10 cellular contexts compared by ENCODE assay signal in genomic region chr9:2019723-2020122, GRCh38. TPM values are rescaled to one million over a fixed set of nuclear protein-coding genes. Genes with fewer than 3 reads are reported as not detected.
DNase-seq lines count a peak whose midpoint lies in the region; ATAC-seq, FAIRE-seq and TF ChIP-seq lines count a peak whose summit lies in the region.
"Had no signal": no experiment of that assay in that cellular context is flagged by ENCODE, and none has a peak within 500 bp of the region (broad histone marks: within the 10 kb centered on the region; RNA-seq: fewer than 3 reads in every experiment).

No MANE protein-coding gene starts in this region.

- no peaks in the 10 kb centered on the region for H3K36me3 ChIP-seq in breast epithelium
- H3K36me3 ChIP-seq in transverse colon = no peaks in the 10 kb centered on the region
- H3K36me3 ChIP-seq in aorta (ENCODE audit: control insufficient read depth in 1 of 2, insufficient read depth in 2 of 2, low read length in 1 of 2) = no peaks in the 10 kb centered on the region
- H3K36me3 ChIP-seq: colonic mucosa had no signal

- intact Hi-C loops in breast epithelium (cut with DNase I; ENCODE audit: low total_unique reads) (no loop called here), MCF 10A (cut with micrococcal nuclease) (loop anchor here (5.0 kb wide), 3 partner anchors 48 to 823 kb away; partner anchors contain the start of gene PUM3), transverse colon (cut with DNase I; ENCODE audit: low total_unique reads) (no loop called here), aorta (cut with DNase I) (loop anchor here (5.0 to 10.0 kb wide), 6 partner anchors 33 to 795 kb away; partner anchors contain the start of gene VLDLR (in 1 of the 2))

- POLR2A ChIA-PET in MCF 10A (lab: Yijun Ruan, JAX) = no interaction called here

- no peak for TF ChIP-seq EP300 in transverse colon (IDR thresholded peaks at IDR 0.05; ENCODE audit: low read depth)

- H3K4me3 ChIP-seq in breast epithelium (no peak overlapping the region), transverse colon (no peak overlapping the region), aorta (ENCODE audit: low read length in 2 of 2) (no peak overlapping the region)
- H3K4me3 ChIP-seq: colonic mucosa had no signal

- no peaks in the 10 kb centered on the region for H3K27me3 ChIP-seq in breast epithelium
- H3K27me3 ChIP-seq in transverse colon = no peaks in the 10 kb centered on the region
- no peaks in the 10 kb centered on the region for H3K27me3 ChIP-seq in aorta (ENCODE audit: control insufficient read depth in 1 of 2, insufficient read depth in 2 of 2, low read length in 1 of 2)
- H3K27me3 ChIP-seq: colonic mucosa had no signal

- no peaks in the 10 kb centered on the region for H3K27me3 Mint-ChIP-seq in MCF 10A (ENCODE audit: insufficient read depth, unreplicated experiment)

- H3K9me3 ChIP-seq in breast epithelium (no peaks in the 10 kb centered on the region), transverse colon (no peaks in the 10 kb centered on the region), aorta (ENCODE audit: control insufficient read depth, low read length) (no peaks in the 10 kb centered on the region)
- H3K9me3 ChIP-seq: colonic mucosa had no signal

- TF ChIP-seq POLR2A in breast epithelium (IDR thresholded peaks at IDR 0.05) (no peak), transverse colon (IDR thresholded peaks at IDR 0.05) (no peak)

- no TSS peak for BruUV-seq in MCF 10A (replicated peaks; lab: Mats Ljungman, UMichigan)

- in situ Hi-C loops in transverse colon (cut with MboI; ENCODE audit: low pct_ligation_motif_present in 1 of 4, low pct_unique_long_range_greater_than_20kb in 1 of 4, low sequenced_read_pairs in 3 of 4) = no loop called here

- FAIRE-seq in islet of Langerhans (lab: Jason Lieb, UNC) (peak; percentile 45), frontal cortex (lab: Jason Lieb, UNC) (no peak)

- peaks cover 4 to 28% of the 10 kb centered on the region in 2 donors for H3K4me1 ChIP-seq in breast epithelium
- peaks cover 22 to 63% (median 51%) of the 10 kb centered on the region in 4 donors for H3K4me1 ChIP-seq in transverse colon
- H3K4me1 ChIP-seq in aorta (ENCODE audit: control insufficient read depth in 1 of 2, insufficient read depth in 2 of 2, low read length in 2 of 2) = peaks cover 0 to 15% of the 10 kb centered on the region in 2 donors

- H3K27ac Mint-ChIP-seq in MCF 10A (ENCODE audit: low read depth, unreplicated experiment) = no peak overlapping the region

- H3K9me3 Mint-ChIP-seq in MCF 10A (ENCODE audit: unreplicated experiment) = no peaks in the 10 kb centered on the region

- WGBS in transverse colon (ENCODE audit: low coverage in 1 of 2), 2 donors = 56 to 68% methylated on average over 1 of the region's 1 CpG
- 19 to 22% methylated on average over 1 of the region's 1 CpG for WGBS in aorta, 2 donors

- peaks cover 12% of the 10 kb centered on the region for H3K36me3 Mint-ChIP-seq in MCF 10A (ENCODE audit: insufficient read depth, unreplicated experiment)

- peaks cover 26% of the 10 kb centered on the region for H3K4me1 Mint-ChIP-seq in MCF 10A (ENCODE audit: insufficient read depth, unreplicated experiment)

- TF ChIP-seq CTCF in breast epithelium (IDR thresholded peaks at IDR 0.05) (no peak), MCF 10A (IDR thresholded peaks at IDR 0.05; ENCODE audit: unreplicated experiment) (no peak), VCaP (conservative IDR thresholded peaks at IDR 0.05) (no peak), transverse colon (IDR thresholded peaks at IDR 0.05) (no peak)

- CTCF ChIA-PET in MCF 10A (lab: Yijun Ruan, JAX) = no interaction called here

- H3K27ac ChIP-seq in breast epithelium = peak overlapping the region; percentile 56 to 99
- H3K27ac ChIP-seq in VCaP = peak overlapping the region; percentile 90
- peak overlapping the region in 3 of 4 donors; percentile 95 to 99 (median 96) for H3K27ac ChIP-seq in transverse colon
- H3K27ac ChIP-seq in aorta (ENCODE audit: low read depth in 1 of 2, low read length in 2 of 2) = no peak overlapping the region

- ATAC-seq in aorta (ENCODE audit: low FRiP score) = no peak

- H3K4me3 Mint-ChIP-seq in MCF 10A (ENCODE audit: unreplicated experiment) = no peak overlapping the region

- DNase-seq in breast epithelium (ENCODE audit: low spot score in 2 of 2) = no peak
- DNase-seq in MCF 10A (ENCODE audit: unreplicated experiment) = no peak
- DNase-seq in transverse colon = no peak
- DNase-seq in central memory CD4-positive, alpha-beta T cell = no peak
- DNase-seq in frontal cortex (ENCODE audit: low spot score in 2 of 2) = no peak
- DNase-seq in aorta = no peak
- DNase-seq: AML-193, colonic mucosa had no signal

RNA-seq across cellular contexts. Expression of gene SMARCA2, which starts 4.6 kb away (rescaled TPM):
- total RNA-seq in breast epithelium (100 to 1,000 TPM; 140 to 191 (median 142) TPM), MCF 10A (2022) (75.6 and 77.6 TPM in 2 replicates), transverse colon (100 to 1,000 TPM in 1 of 4 donors, 10 to 100 TPM in 3; 74.8 to 110 (median 92.4) TPM), frontal cortex (227 TPM), aorta (100 to 1,000 TPM; 206 to 265 TPM)
- polyA plus RNA-seq in aorta = 10 to 100 TPM; 61.7 to 84.8 TPM

Comparison
In these comparisons a context has a peak if more than half of its experiments do, and no peak if none do; other contexts are left out.
1. intact Hi-C loops: an anchor here in MCF 10A (5.0 kb wide) and aorta (5.0 to 10.0 kb wide); none called in breast epithelium and transverse colon.
2. H3K27ac ChIP-seq: peak in breast epithelium (2 of 2), VCaP (single experiment) and transverse colon (3 of 4); none in aorta (0 of 2).